1 cellular context compared by ENCODE assay signal in genomic region chr15:80850941-80851451, GRCh38.
TF ChIP-seq lines count a peak whose summit lies in the region.

No MANE protein-coding gene starts in this region.

TF ChIP-seq in HepG2, 621 proteins besides CTCF, POLR2A, EP300 and RAD21 (continued from another document):
- peak; percentile 14; the same call in 1 of the 2 replicates for TF ChIP-seq ZNF281 (CRISPR knock-in tag; IDR thresholded peaks at IDR 0.05; ENCODE audit: borderline replicate concordance)
- TF ChIP-seq ONECUT2 (CRISPR knock-in tag; IDR thresholded peaks at IDR 0.05): 0 out of 2 replicates have a peak, but pooled peaks have one; percentile 34
- no peak for TF ChIP-seq NFYC (CRISPR knock-in tag; IDR thresholded peaks at IDR 0.05)
- TF ChIP-seq ZNF687 (CRISPR knock-in tag; IDR thresholded peaks at IDR 0.05): peak; percentile 53
- no peak for TF ChIP-seq TMF1 (CRISPR knock-in tag; IDR thresholded peaks at IDR 0.05; ENCODE audit: low read depth)
- TF ChIP-seq KAT2B (IDR thresholded peaks at IDR 0.05; ENCODE audit: borderline replicate concordance, low read depth, low read length): peak; percentile 96
- TF ChIP-seq ZNF430 (CRISPR knock-in tag; IDR thresholded peaks at IDR 0.05): no peak
